1 cellular context compared by ENCODE assay signal in the genomic region with DNA sequence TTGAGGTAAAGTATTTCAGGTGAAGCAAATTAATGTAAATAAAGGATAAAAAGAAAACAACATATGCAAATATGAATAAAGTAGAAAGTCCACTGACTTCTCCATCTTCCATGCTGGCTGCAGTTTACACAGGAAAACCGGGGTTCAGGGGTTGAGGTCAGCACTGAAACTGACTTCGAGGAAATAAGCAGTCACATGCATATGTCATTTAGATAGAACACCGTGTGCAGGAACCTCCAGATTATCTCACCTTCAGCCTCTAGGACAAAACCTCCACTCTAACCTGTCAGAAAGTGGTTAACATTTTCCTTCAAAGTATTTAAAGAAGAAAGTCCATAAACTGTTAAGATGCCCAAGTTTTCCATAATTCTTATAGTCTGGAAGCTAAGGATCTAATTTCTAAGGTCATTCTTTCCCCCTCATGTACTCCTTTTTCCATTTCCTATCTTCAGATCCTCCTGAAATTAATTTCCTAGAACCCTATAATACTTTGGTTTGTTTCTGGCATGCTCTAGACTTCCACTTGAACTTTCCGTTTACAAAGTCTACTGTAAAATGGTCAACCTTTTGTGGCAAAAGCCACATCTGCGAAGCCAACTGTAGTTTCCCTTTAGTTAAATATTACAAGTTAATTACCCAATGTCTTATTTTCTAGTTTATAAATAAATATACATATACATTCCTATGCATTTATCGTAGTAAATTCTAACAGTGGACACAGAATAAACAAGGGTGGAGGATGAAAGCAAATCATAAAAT.
TF ChIP-seq lines count a peak whose summit lies in the region.

No MANE protein-coding gene starts in this region.

TF ChIP-seq in GM12878, 131 proteins besides CTCF, POLR2A, EP300 and RAD21 (continued from another document):
- TF ChIP-seq, protein P1, sequence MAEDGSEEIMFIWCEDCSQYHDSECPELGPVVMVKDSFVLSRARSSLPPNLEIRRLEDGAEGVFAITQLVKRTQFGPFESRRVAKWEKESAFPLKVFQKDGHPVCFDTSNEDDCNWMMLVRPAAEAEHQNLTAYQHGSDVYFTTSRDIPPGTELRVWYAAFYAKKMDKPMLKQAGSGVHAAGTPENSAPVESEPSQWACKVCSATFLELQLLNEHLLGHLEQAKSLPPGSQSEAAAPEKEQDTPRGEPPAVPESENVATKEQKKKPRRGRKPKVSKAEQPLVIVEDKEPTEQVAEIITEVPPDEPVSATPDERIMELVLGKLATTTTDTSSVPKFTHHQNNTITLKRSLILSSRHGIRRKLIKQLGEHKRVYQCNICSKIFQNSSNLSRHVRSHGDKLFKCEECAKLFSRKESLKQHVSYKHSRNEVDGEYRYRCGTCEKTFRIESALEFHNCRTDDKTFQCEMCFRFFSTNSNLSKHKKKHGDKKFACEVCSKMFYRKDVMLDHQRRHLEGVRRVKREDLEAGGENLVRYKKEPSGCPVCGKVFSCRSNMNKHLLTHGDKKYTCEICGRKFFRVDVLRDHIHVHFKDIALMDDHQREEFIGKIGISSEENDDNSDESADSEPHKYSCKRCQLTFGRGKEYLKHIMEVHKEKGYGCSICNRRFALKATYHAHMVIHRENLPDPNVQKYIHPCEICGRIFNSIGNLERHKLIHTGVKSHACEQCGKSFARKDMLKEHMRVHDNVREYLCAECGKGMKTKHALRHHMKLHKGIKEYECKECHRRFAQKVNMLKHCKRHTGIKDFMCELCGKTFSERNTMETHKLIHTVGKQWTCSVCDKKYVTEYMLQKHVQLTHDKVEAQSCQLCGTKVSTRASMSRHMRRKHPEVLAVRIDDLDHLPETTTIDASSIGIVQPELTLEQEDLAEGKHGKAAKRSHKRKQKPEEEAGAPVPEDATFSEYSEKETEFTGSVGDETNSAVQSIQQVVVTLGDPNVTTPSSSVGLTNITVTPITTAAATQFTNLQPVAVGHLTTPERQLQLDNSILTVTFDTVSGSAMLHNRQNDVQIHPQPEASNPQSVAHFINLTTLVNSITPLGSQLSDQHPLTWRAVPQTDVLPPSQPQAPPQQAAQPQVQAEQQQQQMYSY (CRISPR knock-in tag; IDR thresholded peaks at IDR 0.05), result no peak
- TF ChIP-seq SREBF2 (IDR thresholded peaks at IDR 0.05; ENCODE audit: low read length), result no peak
- TF ChIP-seq ZSCAN29 (IDR thresholded peaks at IDR 0.05), result no peak
- no peak for TF ChIP-seq CEBPB (IDR thresholded peaks at IDR 0.05; ENCODE audit: borderline replicate concordance in 1 of 2, low read depth in 2 of 2, low read length in 2 of 2)
- TF ChIP-seq CHD4 (IDR thresholded peaks at IDR 0.05), result no peak
- TF ChIP-seq ETV6 (conservative IDR thresholded peaks at IDR 0.05 in 1 of 2, IDR thresholded peaks at IDR 0.05 in 1 of 2; ENCODE audit: borderline replicate concordance in 1 of 2, low read depth in 1 of 2), result no peak
- no peak for TF ChIP-seq TCF7 (IDR thresholded peaks at IDR 0.05; ENCODE audit: borderline replicate concordance)
- no peak for TF ChIP-seq FOS (IDR thresholded peaks at IDR 0.05; ENCODE audit: borderline replicate concordance, extremely low read depth, insufficient read length)
- no peak for TF ChIP-seq ZZZ3 (IDR thresholded peaks at IDR 0.05; ENCODE audit: control insufficient read depth, insufficient read length, low read depth)
